ENCODE assay signal across 19 cellular contexts in genomic region chr11:44758996-44759395, GRCh38.
"Had no signal": no experiment of that assay in that cellular context is flagged by ENCODE, and none has a peak within 500 bp of the region (broad histone marks: within the 10 kb centered on the region; RNA-seq: fewer than 3 reads in every experiment).

No MANE protein-coding gene starts in this region.

- H3K4me1 ChIP-seq: prostate gland, right lobe of liver had no signal

- H3K27me3 ChIP-seq: neural progenitor cell, right lobe of liver had no signal

- H3K9ac ChIP-seq: neural progenitor cell had no signal

- H3K9me3 ChIP-seq: prostate gland, right lobe of liver, thoracic aorta had no signal

- H3K27ac ChIP-seq: neural progenitor cell, prostate gland, right lobe of liver, thoracic aorta had no signal

- H3K4me3 ChIP-seq: mucosa of descending colon, neural progenitor cell, prostate gland, right lobe of liver, thoracic aorta had no signal

- H2AFZ ChIP-seq: neural progenitor cell had no signal

- H3K36me3 ChIP-seq: prostate gland, right lobe of liver, thoracic aorta had no signal

- ATAC-seq: activated T-cell treated with anti-CD3 and anti-CD28 coated beads, Interleukin-2, amount 50 U/mL, for 72 hours; mucosa of descending colon; naive thymus-derived CD4-positive, alpha-beta T cell; right lobe of liver; stimulated activated memory B cell treated with anti-CD40 and anti-IgM and Interleukin-4, amounts not matched to agents 10 μg/mL and 1 μg/mL and 100 μg/mL, for 72 hours had no signal

- H3K4me2 ChIP-seq: neural progenitor cell had no signal

- DNase-seq: activated CD4-positive, alpha-beta T cell treated with anti-CD3 and anti-CD28 coated beads, Interleukin-2, amount 10 ng/mL, durations not matched to agents 7 days and 5 days; activated CD8-positive, alpha-beta memory T cell treated with anti-CD3 and anti-CD28 coated beads, Interleukin-2, amount 50 U/mL, for 4 hours; activated effector memory CD4-positive, alpha-beta T cell treated with anti-CD3 and anti-CD28 coated beads, Interleukin-2, amount 50 U/mL, for 16 hours; activated naive CD4-positive, alpha-beta T cell treated with anti-CD3 and anti-CD28 coated beads, Interleukin-2, amount 50 U/mL, for 16 hours; activated T-cell treated with anti-CD3 and anti-CD28 coated beads, Interleukin-2, amount 50 U/mL, for 72 hours; aorta; cerebellar nuclear complex; dermis blood vessel endothelial cell; effector memory CD4-positive, alpha-beta T cell; glutamatergic neuron; mucosa of descending colon; naive thymus-derived CD4-positive, alpha-beta T cell; stimulated activated CD4-positive, alpha-beta T cell treated with anti-CD3 and anti-CD28 coated beads, Interleukin-4, amount 100 ng/mL, for 24 hours; T1000 had no signal
